Comparison of ENCODE assay signal across 16 cellular contexts in the genomic region with DNA sequence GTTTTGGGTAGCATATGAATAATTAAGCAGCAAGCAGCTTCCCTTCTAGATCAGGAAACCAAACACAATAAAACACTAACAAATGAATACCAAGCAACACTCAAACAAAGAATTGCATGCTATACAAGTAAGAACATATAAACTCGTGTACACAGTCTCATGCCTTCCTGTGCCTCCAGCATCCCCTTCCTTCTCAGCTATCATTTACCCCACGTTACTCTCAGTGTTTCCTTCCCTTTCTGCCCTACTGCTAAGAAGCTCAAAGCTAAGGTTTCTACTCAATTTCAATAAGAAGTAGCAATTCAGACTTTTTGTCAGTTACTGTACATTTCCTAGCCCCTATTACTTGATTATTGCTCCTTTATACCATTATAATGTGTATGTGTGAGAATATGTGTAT.
DNase-seq lines count a peak whose midpoint lies in the region; ATAC-seq, FAIRE-seq and TF ChIP-seq lines count a peak whose summit lies in the region.
"Had no signal": no experiment of that assay in that cellular context is flagged by ENCODE, and none has a peak within 500 bp of the region (broad histone marks: within the 10 kb centered on the region; RNA-seq: fewer than 3 reads in every experiment).

No MANE protein-coding gene starts in this region.

- H3K4me3 Mint-ChIP-seq in CD4-positive, alpha-beta T cell: peak overlapping the region; percentile 46
- H3K4me3 Mint-ChIP-seq in activated naive CD8-positive, alpha-beta T cell: peak overlapping the region; percentile 84
- H3K4me3 Mint-ChIP-seq: neural crest cell had no signal

- no peaks in the 10 kb centered on the region for H3K4me1 ChIP-seq in muscle layer of duodenum (ENCODE audit: control insufficient read depth in 1 of 2, insufficient read depth in 2 of 2, low read length in 2 of 2)
- H3K4me1 ChIP-seq: BE2C had no signal

- no peaks in the 10 kb centered on the region for H3K27me3 ChIP-seq in CD4-positive, alpha-beta T cell (ENCODE audit: control insufficient read depth, insufficient read depth, low read length)
- no peaks in the 10 kb centered on the region for H3K27me3 ChIP-seq in muscle layer of duodenum (ENCODE audit: low read depth, low read length)
- H3K27me3 ChIP-seq: adrenal gland, BE2C had no signal

- peaks cover 73% of the 10 kb centered on the region for H3K36me3 Mint-ChIP-seq in CD4-positive, alpha-beta T cell (ENCODE audit: low read depth)
- peaks cover 24% of the 10 kb centered on the region for H3K36me3 Mint-ChIP-seq in activated naive CD8-positive, alpha-beta T cell

- no peak for FAIRE-seq in GM12892 (lab: Jason Lieb, UNC)

- H3K4me1 Mint-ChIP-seq in CD4-positive, alpha-beta T cell (ENCODE audit: low read depth): peaks cover 48% of the 10 kb centered on the region
- peaks cover 65% of the 10 kb centered on the region for H3K4me1 Mint-ChIP-seq in activated naive CD8-positive, alpha-beta T cell (ENCODE audit: low read depth)
- H3K4me1 Mint-ChIP-seq: neural crest cell had no signal

- peak in 3 of 10 experiments; percentile 20 to 35 (median 26) for DNase-seq in CD4-positive, alpha-beta T cell
- peak; percentile 49 for DNase-seq in Jurkat, Clone E6-1 (ENCODE audit: low read depth, low spot score)
- DNase-seq in NCI-H446 treated with DMSO at 0.1 percent for 48 hours (lab: John Stamatoyannopoulos, UW) (no peak), NCI-H226 (no peak), GM12892 (ENCODE audit: insufficient read length) (no peak)
- DNase-seq: adrenal gland; BE2C; caudate nucleus; Karpas-422; NCI-H1105 treated with DMSO at 0.1 percent for 48 hours; NK-92 treated with Interleukin-12 subunit alpha and Interleukin-12 subunit beta, amount 100 ng/mL, for 24 hours had no signal

- CTCF ChIA-PET in CD4-positive, alpha-beta T cell (lab: Charles Lee): interaction anchor here (1.0 to 1.9 kb wide), 4 partner anchors 22 to 105 kb away, joined by 3 to 11 read pairs (median 4); no protein-coding TSS in a partner anchor

- peaks cover 38 to 56% of the 10 kb centered on the region in 2 donors for H3K36me3 ChIP-seq in muscle layer of duodenum (ENCODE audit: control insufficient read depth in 1 of 2, insufficient read depth in 2 of 2, low read length in 2 of 2)

- peak overlapping the region; percentile 93 for H3K27ac Mint-ChIP-seq in CD4-positive, alpha-beta T cell
- H3K27ac Mint-ChIP-seq in activated naive CD8-positive, alpha-beta T cell: peak overlapping the region; percentile 98

- POLR2A ChIA-PET in CD4-positive, alpha-beta T cell (lab: Charles Lee): interaction anchor here (0.6 to 4.7 kb wide), 36 partner anchors 8 to 255 kb away, joined by 3 to 106 read pairs (median 6); a partner anchor contains a TSS

- intact Hi-C loops in CD4-positive, alpha-beta T cell (cut with DNase I, micrococcal nuclease): loop anchor here (1.0 to 5.0 kb wide), 9 partner anchors 15 to 243 kb away; a partner anchor contains a TSS

- H3K9me3 ChIP-seq in CD4-positive, alpha-beta T cell (ENCODE audit: control insufficient read depth, low read length): no peaks in the 10 kb centered on the region
- H3K9me3 ChIP-seq in muscle layer of duodenum (ENCODE audit: control insufficient read depth in 1 of 2, low read length in 2 of 2): no peaks in the 10 kb centered on the region
- H3K9me3 ChIP-seq: adrenal gland, BE2C had no signal

- ATAC-seq in CD4-positive, alpha-beta T cell (ENCODE audit: poor library complexity): peak; percentile 70
- ATAC-seq in GM21447 (IDR thresholded peaks at IDR 0.05; ENCODE audit: unreplicated experiment): no peak

- peak overlapping the region; percentile 83 for H3K27ac ChIP-seq in CD4-positive, alpha-beta T cell (ENCODE audit: low read depth, low read length)
- H3K27ac ChIP-seq in muscle layer of duodenum (ENCODE audit: low read length): peak overlapping the region; percentile 27
- H3K27ac ChIP-seq: epithelial cell of prostate had no signal

- TF ChIP-seq POLR2A in GM12892 (IDR thresholded peaks at IDR 0.05; ENCODE audit: low read depth, low read length): no peak

- no peak for TF ChIP-seq CTCF in CD4-positive, alpha-beta T cell (IDR thresholded peaks at IDR 0.05)

- H3K27me3 Mint-ChIP-seq in CD4-positive, alpha-beta T cell: no peaks in the 10 kb centered on the region
- H3K27me3 Mint-ChIP-seq in activated naive CD8-positive, alpha-beta T cell: no peaks in the 10 kb centered on the region

- no peaks in the 10 kb centered on the region for H3K9me3 Mint-ChIP-seq in CD4-positive, alpha-beta T cell
- no peaks in the 10 kb centered on the region for H3K9me3 Mint-ChIP-seq in activated naive CD8-positive, alpha-beta T cell (ENCODE audit: low read depth)
- H3K9me3 Mint-ChIP-seq: neural crest cell had no signal

- H3K4me3 ChIP-seq in Jurkat, Clone E6-1 (ENCODE audit: low read length): no peak overlapping the region
- no peak overlapping the region for H3K4me3 ChIP-seq in muscle layer of duodenum (ENCODE audit: low read depth in 1 of 2, low read length in 2 of 2)
- H3K4me3 ChIP-seq: adrenal gland had no signal
